Comparison of ENCODE assay signal across 16 cellular contexts in genomic region chr2:183993052-183993451, GRCh38.
DNase-seq lines count a peak whose midpoint lies in the region; ATAC-seq and TF ChIP-seq lines count a peak whose summit lies in the region.
"Had no signal": no experiment of that assay in that cellular context is flagged by ENCODE, and none has a peak within 500 bp of the region (broad histone marks: within the 10 kb centered on the region; RNA-seq: fewer than 3 reads in every experiment).

No MANE protein-coding gene starts in this region.

- H3K79me2 ChIP-seq in OCI-LY3 (ENCODE audit: low read length), result no peaks in the 10 kb centered on the region

- 0 out of 2 replicates have a peak, but pooled peaks cover under 1% of the 10 kb centered on the region for H3K9me3 ChIP-seq in OCI-LY3 (ENCODE audit: insufficient read depth, low read length)
- H3K9me3 ChIP-seq: BLaER1, body of pancreas, prostate gland had no signal

- no peak overlapping the region for H2AFZ ChIP-seq in OCI-LY3 (ENCODE audit: low read depth, low read length)

- H3K4me1 ChIP-seq in OCI-LY3 (ENCODE audit: low read length), result peaks cover 65% of the 10 kb centered on the region
- H3K4me1 ChIP-seq: BLaER1, prostate gland had no signal

- no peak for DNase-seq in NCI-H2107 (lab: John Stamatoyannopoulos, UW)
- DNase-seq in activated gamma-delta T cell (lab: John Stamatoyannopoulos, UW), result no peak
- DNase-seq in T1000 (lab: John Stamatoyannopoulos, UW), result no peak
- DNase-seq in NCI-H446 treated with DMSO at 0.1 percent for 48 hours (lab: John Stamatoyannopoulos, UW), result no peak
- DNase-seq: activated T-cell treated with anti-CD3 and anti-CD28 coated beads, Interleukin-2, amount 50 U/mL, for 72 hours; body of pancreas; NCI-H226; stimulated activated CD4-positive, alpha-beta T cell treated with anti-CD3 and anti-CD28 coated beads, Interleukin-2, amount 100 ng/mL, for 48 hours had no signal

- no peak overlapping the region for H3K9ac ChIP-seq in OCI-LY3 (ENCODE audit: low read length)
- H3K9ac ChIP-seq: BLaER1, KMS-11 had no signal

- no peaks in the 10 kb centered on the region for H3K27me3 ChIP-seq in OCI-LY3 (ENCODE audit: low read depth, low read length)
- H3K27me3 ChIP-seq: BLaER1, body of pancreas had no signal

- TF ChIP-seq CTCF in OCI-LY3 (IDR thresholded peaks at IDR 0.05; ENCODE audit: low read depth, low read length), result no peak

- peak overlapping the region; percentile 9; the same call in 1 of the 2 replicates for H3K27ac ChIP-seq in OCI-LY3 (ENCODE audit: low read length)
- H3K27ac ChIP-seq: BLaER1, body of pancreas, KMS-11, prostate gland had no signal

- peak overlapping the region; percentile 42 for H3K4me2 ChIP-seq in OCI-LY3 (ENCODE audit: low read length)
- H3K4me2 ChIP-seq: BLaER1, KMS-11 had no signal

- H3K36me3 ChIP-seq in OCI-LY3 (replicated peaks; ENCODE audit: low read depth, low read length), result no peaks in the 10 kb centered on the region
- H3K36me3 ChIP-seq: BLaER1, prostate gland had no signal

- no peak overlapping the region for H3K4me3 ChIP-seq in OCI-LY3 (ENCODE audit: low read length)
- H3K4me3 ChIP-seq: BLaER1, body of pancreas, lung, prostate gland had no signal

- no peaks in the 10 kb centered on the region for H4K20me1 ChIP-seq in OCI-LY3 (ENCODE audit: insufficient read depth, low read length)
- H4K20me1 ChIP-seq: BLaER1 had no signal

- peak; percentile 47 for ATAC-seq in GM18517 (IDR thresholded peaks at IDR 0.05; ENCODE audit: unreplicated experiment)
- ATAC-seq in GM21447 (IDR thresholded peaks at IDR 0.05; ENCODE audit: unreplicated experiment), result peak; percentile 58
- peak; percentile 89 for ATAC-seq in HG03039 (IDR thresholded peaks at IDR 0.05; ENCODE audit: unreplicated experiment)
- ATAC-seq: activated T-cell treated with anti-CD3 and anti-CD28 coated beads, Interleukin-2, amount 50 U/mL, for 72 hours; body of pancreas had no signal
